In genomic region chr10:133499176-133499575, GRCh38 we compare ENCODE assay signal across 2 cellular contexts. TPM values are rescaled to one million over a fixed set of nuclear protein-coding genes. Genes with fewer than 3 reads are reported as not detected.
"Had no signal": no experiment of that assay in that cellular context is flagged by ENCODE, and none has a peak within 500 bp of the region (broad histone marks: within the 10 kb centered on the region; RNA-seq: fewer than 3 reads in every experiment).

No MANE protein-coding gene starts in this region.

RNA-seq across cellular contexts. Expression of gene CYP2E1, which starts 28.0 kb away (rescaled TPM):
- total RNA-seq: GM23248, H1 had no signal
